ENCODE assay signal across 20 cellular contexts in genomic region chr1:52680353-52680752, GRCh38. TPM values are rescaled to one million over a fixed set of nuclear protein-coding genes. Genes with fewer than 3 reads are reported as not detected.
"Had no signal": no experiment of that assay in that cellular context is flagged by ENCODE, and none has a peak within 500 bp of the region (broad histone marks: within the 10 kb centered on the region; RNA-seq: fewer than 3 reads in every experiment).

No MANE protein-coding gene starts in this region.

- H3K27me3 ChIP-seq: ascending aorta, heart right ventricle, left lung, right lobe of liver, testis, upper lobe of left lung had no signal

- H3K27me3 Mint-ChIP-seq: activated CD4-positive, alpha-beta T cell treated with anti-CD3 and anti-CD28 coated beads, Interleukin-2, amount 10 ng/mL, durations not matched to agents 24 days and 14 days had no signal

- H3K27ac Mint-ChIP-seq: activated CD4-positive, alpha-beta T cell treated with anti-CD3 and anti-CD28 coated beads, Interleukin-2, amount 10 ng/mL, durations not matched to agents 24 days and 14 days; activated naive CD4-positive, alpha-beta T cell treated with anti-CD3 and anti-CD28 coated beads for 36 hours; activated T-helper 2 cell treated with anti-CD3 and anti-CD28 coated beads, Interferon-gamma antibody, Interleukin-2, Interleukin-4, amounts not matched to agents 10 μg/mL and 5 μg/mL and 100 μg/mL, durations not matched to agents 14 hours and 24 hours and 36 hours had no signal

- H3K9me3 ChIP-seq: ascending aorta, heart right ventricle, left lung, right lobe of liver, testis, upper lobe of left lung had no signal

- H3K27ac ChIP-seq: ascending aorta, heart right ventricle, left lung, right lobe of liver, testis, upper lobe of left lung had no signal

- DNase-seq: activated CD4-positive, alpha-beta T cell treated with anti-CD3 and anti-CD28 coated beads, Interleukin-2, amount 10 ng/mL, durations not matched to agents 24 days and 14 days; activated CD4-positive, CD25-positive, alpha-beta regulatory T cell; activated naive CD4-positive, alpha-beta T cell treated with anti-CD3 and anti-CD28 coated beads for 36 hours; cerebellar nuclear complex; effector CD4-positive, alpha-beta T cell; heart right ventricle; small intestine; stimulated activated CD4-positive, alpha-beta T cell treated with anti-CD3 and anti-CD28 coated beads, Interleukin-15, amount 100 ng/mL, for 24 hours; stimulated activated CD4-positive, alpha-beta T cell treated with anti-CD3 and anti-CD28 coated beads, Interleukin-2, amount 100 ng/mL, for 48 hours; testis; upper lobe of left lung had no signal

- H3K4me1 ChIP-seq: ascending aorta, testis had no signal

- H3K4me3 ChIP-seq: ascending aorta, heart right ventricle, left lung, right lobe of liver, testis, upper lobe of left lung had no signal

- H3K4me3 Mint-ChIP-seq: activated CD4-positive, alpha-beta T cell treated with anti-CD3 and anti-CD28 coated beads, Interleukin-2, amount 10 ng/mL, durations not matched to agents 24 days and 14 days; activated naive CD4-positive, alpha-beta T cell treated with anti-CD3 and anti-CD28 coated beads for 36 hours had no signal

- ATAC-seq: heart right ventricle, left lung, right lobe of liver had no signal

- H3K36me3 ChIP-seq: ascending aorta, upper lobe of left lung had no signal

- FAIRE-seq: small intestine had no signal

- H3K9me3 Mint-ChIP-seq: activated CD4-positive, alpha-beta T cell treated with anti-CD3 and anti-CD28 coated beads, Interleukin-2, amount 10 ng/mL, durations not matched to agents 24 days and 14 days; activated naive CD4-positive, alpha-beta T cell treated with anti-CD3 and anti-CD28 coated beads for 36 hours had no signal

RNA-seq across cellular contexts. Expression of gene SHISAL2A, which starts 47.4 kb away (rescaled TPM):
- total RNA-seq: ascending aorta, kidney epithelial cell, lung microvascular endothelial cell, myocyte, osteocyte, pulmonary artery endothelial cell, right lobe of liver had no signal
